Comparison of ENCODE assay signal across 21 cellular contexts in genomic region chr6:151629791-151630190, GRCh38.
DNase-seq lines count a peak whose midpoint lies in the region; ATAC-seq, FAIRE-seq and TF ChIP-seq lines count a peak whose summit lies in the region.
"Had no signal": no experiment of that assay in that cellular context is flagged by ENCODE, and none has a peak within 500 bp of the region (broad histone marks: within the 10 kb centered on the region; RNA-seq: fewer than 3 reads in every experiment).

No MANE protein-coding gene starts in this region.

- H3K79me2 ChIP-seq in H9 (ENCODE audit: insufficient read depth, low read length) = no peaks in the 10 kb centered on the region

- H3K4me1 ChIP-seq in H9 (ENCODE audit: insufficient read depth, low read length) = peaks cover 3% of the 10 kb centered on the region; the same call in 1 of the 2 replicates
- H3K4me1 ChIP-seq in body of pancreas = peaks cover 7% of the 10 kb centered on the region
- no peaks in the 10 kb centered on the region for H3K4me1 ChIP-seq in small intestine (ENCODE audit: control insufficient read depth in 2 of 2, insufficient read depth in 1 of 2, low read depth in 1 of 2, low read length in 1 of 2)
- H3K4me1 ChIP-seq in heart right ventricle = peaks cover 0 to 6% (median 0%) of the 10 kb centered on the region in 9 donors

- TF ChIP-seq POLR2A in body of pancreas (IDR thresholded peaks at IDR 0.05) = no peak

- H2AK5ac ChIP-seq in H9 (ENCODE audit: insufficient read length, low read length) = no peak overlapping the region

- no peak overlapping the region for H4K8ac ChIP-seq in H9 (replicated peaks; ENCODE audit: insufficient read length, low read depth, low read length)

- H3K9me3 Mint-ChIP-seq in H9 = no peaks in the 10 kb centered on the region
- H3K9me3 Mint-ChIP-seq in stimulated activated effector memory CD8-positive, alpha-beta T cell treated with anti-CD3 and anti-CD28 coated beads, Interleukin-12 subunit alpha, Interleukin-12 subunit beta, amount 100 ng/mL, for 72 hours = no peaks in the 10 kb centered on the region

- H3K36me3 ChIP-seq in body of pancreas (replicated peaks in 1 of 2; ENCODE audit: insufficient read depth in 1 of 2, low read depth in 2 of 2) (no peaks in the 10 kb centered on the region), small intestine (ENCODE audit: control insufficient read depth in 2 of 2, insufficient read depth in 2 of 2, low read length in 2 of 2) (no peaks in the 10 kb centered on the region), heart right ventricle (no peaks in the 10 kb centered on the region)

- H3K4me1 Mint-ChIP-seq in H9 = peaks cover 16 to 18% of the 10 kb centered on the region in 2 experiments
- peaks cover 6% of the 10 kb centered on the region for H3K4me1 Mint-ChIP-seq in stimulated activated effector memory CD8-positive, alpha-beta T cell treated with anti-CD3 and anti-CD28 coated beads, Interleukin-12 subunit alpha, Interleukin-12 subunit beta, amount 100 ng/mL, for 72 hours

- H2BK20ac ChIP-seq in H9 (ENCODE audit: low read depth, low read length, poor library complexity, severe bottlenecking) = no peak overlapping the region

- H3K4me2 ChIP-seq in H9 (ENCODE audit: insufficient read depth, insufficient read length, low read length) = no peak overlapping the region

- intact Hi-C loops in body of pancreas (cut with DNase I) = no loop called here
- intact Hi-C loops in left cardiac atrium (cut with DNase I) = no loop called here
- intact Hi-C loops in heart right ventricle (cut with DNase I) = no loop called here

- no peak overlapping the region for H3K18ac ChIP-seq in H9 (ENCODE audit: insufficient read length, low read depth, low read length)

- DNase-seq in H9 (no peak), body of pancreas (peak in 3 of 4 donors; percentile 24 to 33 (median 25)), small intestine (peak; percentile 32), left cardiac atrium (no peak), heart right ventricle (no peak)
- DNase-seq in stimulated activated effector memory CD8-positive, alpha-beta T cell treated with anti-CD3 and anti-CD28 coated beads, Interleukin-12 subunit alpha, Interleukin-12 subunit beta, amount 100 ng/mL, for 72 hours (ENCODE audit: low spot score in 2 of 2) = no peak
- DNase-seq: C1 segment of cervical spinal cord, DMS 273 treated with DMSO at 0.1 percent for 48 hours, GDM1, MV-4-11, NCI-H1417 treated with DMSO at 0.1 percent for 48 hours, NCI-H2029 treated with DMSO at 0.1 percent for 48 hours, NCI-H2227 treated with DMSO at 0.1 percent for 48 hours, NCI-H524 had no signal

- H3K27me3 ChIP-seq in H9 (ENCODE audit: insufficient read depth, low read length) (no peaks in the 10 kb centered on the region), body of pancreas (no peaks in the 10 kb centered on the region), small intestine (ENCODE audit: control insufficient read depth in 2 of 2, insufficient read depth in 2 of 2, low read length in 2 of 2) (no peaks in the 10 kb centered on the region), heart right ventricle (no peaks in the 10 kb centered on the region)

- no peak overlapping the region for H3K14ac ChIP-seq in H9 (ENCODE audit: insufficient read depth, low read length)

- WGBS in H9 (ENCODE audit: extremely low coverage, insufficient read length, low lambda C conversion rate) = no CpG with 5 or more reads among the region's 4 CpGs
- WGBS in body of pancreas, 2 donors = 17 to 26% methylated on average over 3 to 4 of the region's 4 CpGs
- 13 to 63% (median 36%) methylated on average over 4 of the region's 4 CpGs for WGBS in small intestine, 3 donors
- 71 to 73% methylated on average over 4 of the region's 4 CpGs for WGBS in heart right ventricle, 2 donors

- no peak overlapping the region for H2BK15ac ChIP-seq in H9 (ENCODE audit: low read depth, low read length)

- H3K27ac ChIP-seq in H9 (ENCODE audit: insufficient read length, low read depth, low read length) (no peak overlapping the region), body of pancreas (no peak overlapping the region), small intestine (ENCODE audit: low read depth in 1 of 2, low read length in 1 of 2) (no peak overlapping the region), heart right ventricle (no peak overlapping the region)
- H3K27ac ChIP-seq: HL-60 had no signal

- no peak overlapping the region for H2AFZ ChIP-seq in H9 (ENCODE audit: low read length)

- H3K36me3 Mint-ChIP-seq in H9 (ENCODE audit: insufficient read depth in 1 of 3, low read depth in 3 of 3) = no peaks in the 10 kb centered on the region
- no peaks in the 10 kb centered on the region for H3K36me3 Mint-ChIP-seq in stimulated activated effector memory CD8-positive, alpha-beta T cell treated with anti-CD3 and anti-CD28 coated beads, Interleukin-12 subunit alpha, Interleukin-12 subunit beta, amount 100 ng/mL, for 72 hours

- TF ChIP-seq CTCF in H9 (conservative IDR thresholded peaks at IDR 0.05) = no peak
- TF ChIP-seq CTCF in body of pancreas (IDR thresholded peaks at IDR 0.05) = no peak
- no peak for TF ChIP-seq CTCF in heart right ventricle (IDR thresholded peaks at IDR 0.05)

- no peak overlapping the region for H4K91ac ChIP-seq in H9 (ENCODE audit: insufficient read length, low read depth, low read length)

- H3K79me1 ChIP-seq in H9 (ENCODE audit: insufficient read depth, low read depth, low read length, poor library complexity, severe bottlenecking) = no peaks in the 10 kb centered on the region

- no peak overlapping the region for H3K56ac ChIP-seq in H9 (ENCODE audit: insufficient read length, low read depth, low read length)

- H3K9ac ChIP-seq in H9 (ENCODE audit: extremely low read depth, insufficient read length, low read length) = no peak overlapping the region

- no peak overlapping the region for H2BK12ac ChIP-seq in H9 (ENCODE audit: insufficient read length, low read depth, low read length)

- H3K4me3 ChIP-seq in body of pancreas (no peak overlapping the region), small intestine (ENCODE audit: low read depth in 1 of 2, low read length in 2 of 2) (no peak overlapping the region), heart right ventricle (no peak overlapping the region)
- H3K4me3 ChIP-seq: K562 had no signal

- ATAC-seq in body of pancreas = no peak
- ATAC-seq in esophagus mucosa = peak; percentile 90
- no peak for ATAC-seq in left cardiac atrium
- no peak for ATAC-seq in heart right ventricle
- no peak for ATAC-seq in stimulated activated effector memory CD8-positive, alpha-beta T cell treated with anti-CD3 and anti-CD28 coated beads, Interleukin-12 subunit alpha, Interleukin-12 subunit beta, amount 100 ng/mL, for 72 hours
- ATAC-seq: K562, Panc1, Right ventricle myocardium inferior had no signal

- no peak overlapping the region for H2BK5ac ChIP-seq in H9 (ENCODE audit: insufficient read length, low read length)

- H4K5ac ChIP-seq in H9 (ENCODE audit: insufficient read length, low read depth, low read length) = no peak overlapping the region

- H2BK120ac ChIP-seq in H9 (ENCODE audit: low read depth, low read length, poor library complexity, severe bottlenecking) = no peak overlapping the region

- H3K4ac ChIP-seq in H9 (ENCODE audit: low read depth, low read length) = no peak overlapping the region

- H4K20me1 ChIP-seq in H9 (ENCODE audit: control insufficient read depth, insufficient read depth, insufficient read length) = no peaks in the 10 kb centered on the region

- H3K23ac ChIP-seq in H9 (ENCODE audit: insufficient read length, low read depth, low read length) = no peak overlapping the region

- peak overlapping the region; percentile 18 to 92 (median 87); a peak in 3 of 7 replicates for H3K27ac Mint-ChIP-seq in H9
- H3K27ac Mint-ChIP-seq in stimulated activated effector memory CD8-positive, alpha-beta T cell treated with anti-CD3 and anti-CD28 coated beads, Interleukin-12 subunit alpha, Interleukin-12 subunit beta, amount 100 ng/mL, for 72 hours = no peak overlapping the region

- H3K27me3 Mint-ChIP-seq in H9 (ENCODE audit: low read depth) = no peaks in the 10 kb centered on the region

- no peaks in the 10 kb centered on the region for H3K23me2 ChIP-seq in H9 (ENCODE audit: insufficient read length, low read depth, low read length, poor library complexity, severe bottlenecking)

- no peak for FAIRE-seq in small intestine (lab: Jason Lieb, UNC)
- FAIRE-seq: GM12891, GM18507, K562 had no signal

- no peak overlapping the region for H3T11ph ChIP-seq in H9 (ENCODE audit: low read length)

- no peaks in the 10 kb centered on the region for H3K9me3 ChIP-seq in H9 (ENCODE audit: control insufficient read depth, low read depth, low read length)
- H3K9me3 ChIP-seq in body of pancreas = no peaks in the 10 kb centered on the region
- H3K9me3 ChIP-seq in small intestine (ENCODE audit: control insufficient read depth, low read depth) = no peaks in the 10 kb centered on the region
- no peaks in the 10 kb centered on the region for H3K9me3 ChIP-seq in heart right ventricle

- no peak overlapping the region for H3K4me3 Mint-ChIP-seq in H9
- no peak overlapping the region for H3K4me3 Mint-ChIP-seq in stimulated activated effector memory CD8-positive, alpha-beta T cell treated with anti-CD3 and anti-CD28 coated beads, Interleukin-12 subunit alpha, Interleukin-12 subunit beta, amount 100 ng/mL, for 72 hours

Comparison
In these comparisons a context has a peak if more than half of its experiments do, and no peak if none do; other contexts are left out.
1. DNase-seq: peak in body of pancreas (3 of 4) and small intestine (single experiment); none in H9 (single experiment), left cardiac atrium (single experiment), heart right ventricle (0 of 2) and stimulated activated effector memory CD8-positive, alpha-beta T cell treated with anti-CD3 and anti-CD28 coated beads, Interleukin-12 subunit alpha, Interleukin-12 subunit beta, amount 100 ng/mL, for 72 hours (0 of 2).